ENCODE assay signal across 8 cellular contexts in genomic region chr13:21061077-21061945, GRCh38.
DNase-seq lines count a peak whose midpoint lies in the region; ATAC-seq and TF ChIP-seq lines count a peak whose summit lies in the region.

Gene LATS2 (minus strand): TSS chr13:21061586. CDS start chr13:21046026, 15,560 bp downstream.

- peak within 1 kb of the TSS; percentile 100 for H3K4me3 ChIP-seq in coronary artery

- peak; percentile 88 for ATAC-seq in HG02610 (IDR thresholded peaks at IDR 0.05; ENCODE audit: unreplicated experiment)

- DNase-seq in NCI-H2029 (lab: John Stamatoyannopoulos, UW) (peak; percentile 26), NCI-H2029 treated with DMSO at 0.1 percent for 48 hours (lab: John Stamatoyannopoulos, UW) (no peak), NCI-H146 (lab: John Stamatoyannopoulos, UW) (peak; percentile 38), coronary artery (ENCODE audit: low spot score) (peak; percentile 98), kidney glomerular epithelial cell (lab: John Stamatoyannopoulos, UW) (peak; percentile 89)
- DNase-seq in activated CD4-positive, alpha-beta T cell treated with anti-CD3 and anti-CD28 coated beads for 4 hours, result peak; percentile 34 to 36
- DNase-seq in stimulated activated CD4-positive, alpha-beta T cell treated with anti-CD3 and anti-CD28 coated beads, Interleukin-12 subunit alpha, Interleukin-12 subunit beta, amount 100 ng/mL, for 48 hours (ENCODE audit: low read depth in 2 of 3, low spot score in 1 of 3), result peak in 2 of 3 donors; percentile 25 to 50

- TF ChIP-seq CTCF in coronary artery (IDR thresholded peaks at IDR 0.05), result peak; percentile 4

- H3K27ac ChIP-seq in coronary artery, result peak within 1 kb of the TSS; percentile 100
